Comparison of ENCODE assay signal across 7 cellular contexts in genomic region chr7:151249732-151250072, GRCh38.
DNase-seq lines count a peak whose midpoint lies in the region; ATAC-seq and TF ChIP-seq lines count a peak whose summit lies in the region.

No MANE protein-coding gene starts in this region.

- no peak overlapping the region for H3K4me3 ChIP-seq in HEK293 (ENCODE audit: low read depth, low read length)

- H3K36me3 ChIP-seq in HEK293 (ENCODE audit: control insufficient read depth in 2 of 2, insufficient read depth in 1 of 2, low read length in 2 of 2) = no peaks in the 10 kb centered on the region

- in situ Hi-C loops in KBM-7 (cut with MboI; ENCODE audit: low pct_unique_long_range_greater_than_20kb, low sequenced_read_pairs) = no loop called here

- H3K4me1 ChIP-seq in HEK293 (ENCODE audit: control insufficient read depth, insufficient read depth, low read length) = peaks cover 3% of the 10 kb centered on the region; the same call in 1 of the 2 replicates

- DNase-seq in kidney tubule cell (ENCODE audit: low spot score) (peak; percentile 38), substantia nigra (lab: John Stamatoyannopoulos, UW) (peak in 6 of 49 donors; percentile 17 to 53 (median 27)), KBM-7 (no peak), GM19238 (ENCODE audit: insufficient read length, low spot score) (no peak)

- TF ChIP-seq CTCF in HEK293 (tag by site-specific recombination; IDR thresholded peaks at IDR 0.05) = no peak

- H3K27ac ChIP-seq in HEK293 (ENCODE audit: extremely low read depth, low read depth, low read length) (no peak overlapping the region), angular gyrus (ENCODE audit: low read depth, low read length) (peak overlapping the region; percentile 60), substantia nigra (ENCODE audit: low read depth, low read length, poor library complexity, severe bottlenecking) (peak overlapping the region; percentile 75)

- POLR2A ChIA-PET in HEK293 (lab: Yijun Ruan, JAX) = interaction anchor here (0.6 to 0.7 kb wide), 2 partner anchors 56 to 1366 kb away, joined by 3 to 4 read pairs; no protein-coding TSS in a partner anchor

- no peak for ATAC-seq in HG02763 (IDR thresholded peaks at IDR 0.05; ENCODE audit: unreplicated experiment)

- H3K9me3 ChIP-seq in HEK293 (ENCODE audit: control insufficient read depth, insufficient read depth, low read depth, low read length) = no peaks in the 10 kb centered on the region

- CTCF ChIA-PET in HEK293 (lab: Yijun Ruan, JAX) = no interaction called here

TF ChIP-seq in HEK293, 187 proteins besides CTCF, POLR2A, EP300 and RAD21:
- TF ChIP-seq SP2 (tag by site-specific recombination; IDR thresholded peaks at IDR 0.05) (peak; percentile 54), ZNF692 (tag by site-specific recombination; IDR thresholded peaks at IDR 0.05) (no peak), PATZ1 (tag by site-specific recombination; IDR thresholded peaks at IDR 0.05) (0 out of 2 replicates have a peak, but pooled peaks have one; percentile 1), KLF9 (tag by site-specific recombination; IDR thresholded peaks at IDR 0.05; ENCODE audit: low read depth) (peak; percentile 79), ZNF184 (tag by site-specific recombination; IDR thresholded peaks at IDR 0.05) (no peak), ZNF341 (tag by site-specific recombination; IDR thresholded peaks at IDR 0.05; ENCODE audit: low read depth) (no peak), EGR2 (tag by site-specific recombination; IDR thresholded peaks at IDR 0.05; ENCODE audit: low read depth) (no peak), ZFP41 (tag by site-specific recombination; IDR thresholded peaks at IDR 0.05; ENCODE audit: borderline replicate concordance) (no peak), ZNF843 (tag by site-specific recombination; IDR thresholded peaks at IDR 0.05) (no peak), SP3 (tag by site-specific recombination; IDR thresholded peaks at IDR 0.05) (peak; percentile 43; the same call in 1 of the 2 replicates), KLF8 (tag by site-specific recombination; IDR thresholded peaks at IDR 0.05) (no peak), ZBTB48 (tag by site-specific recombination; IDR thresholded peaks at IDR 0.05) (peak; percentile 55; the same call in 1 of the 2 replicates), ZNF449 (tag by site-specific recombination; IDR thresholded peaks at IDR 0.05) (no peak), ZNF76 (tag by site-specific recombination; IDR thresholded peaks at IDR 0.05; ENCODE audit: borderline replicate concordance, low read depth) (peak; percentile 16; the same call in 1 of the 2 replicates)
TF ChIP-seq in HEK293: peak in this region for 6.
